ENCODE assay signal across 20 cellular contexts in genomic region chrX:135713183-135713689, GRCh38. TPM values are rescaled to one million over a fixed set of nuclear protein-coding genes. Genes with fewer than 3 reads are reported as not detected.
DNase-seq lines count a peak whose midpoint lies in the region; ATAC-seq, FAIRE-seq and TF ChIP-seq lines count a peak whose summit lies in the region.
"Not testable (repeated sequence)": the region's sequence is repeated elsewhere in the genome, so short reads cannot be mapped to it uniquely, and the experiment has no call there.
"Had no signal": no experiment of that assay in that cellular context is flagged by ENCODE, and none has a peak within 500 bp of the region (broad histone marks: within the 10 kb centered on the region; RNA-seq: fewer than 3 reads in every experiment).

Gene CT45A1, plus strand, starts transcription at chrX:135713639. Its CDS starts 5,302 bp downstream, at chrX:135718941.

- H3K27ac ChIP-seq in OCI-LY7 (ENCODE audit: low read depth, low read length, poor library complexity, severe bottlenecking); K562 (ENCODE audit: extremely low read depth, low read depth, low read length); HepG2 (ENCODE audit: extremely low read length, insufficient read depth, low read length): not testable (repeated sequence)

- not testable (repeated sequence) for H3K36me3 ChIP-seq in MG63; OCI-LY7 (ENCODE audit: insufficient read depth, low read length); K562 (ENCODE audit: control insufficient read depth, insufficient read depth, low read length); HepG2 (replicated peaks in 1 of 2; ENCODE audit: control insufficient read depth in 1 of 2, insufficient read depth in 2 of 2, low read length in 2 of 2)

- not testable (repeated sequence) for H3K36me3 Mint-ChIP-seq in activated CD4-positive, alpha-beta T cell treated with anti-CD3 and anti-CD28 coated beads, Interleukin-2, amount 10 ng/mL, durations not matched to agents 7 days and 5 days (ENCODE audit: low read depth); stimulated activated effector memory CD8-positive, alpha-beta T cell treated with anti-CD3 and anti-CD28 coated beads, Interleukin-12 subunit alpha, Interleukin-12 subunit beta, amount 100 ng/mL, for 72 hours

- not testable (repeated sequence) for H3K4me3 Mint-ChIP-seq in activated CD4-positive, alpha-beta T cell treated with anti-CD3 and anti-CD28 coated beads, Interleukin-2, amount 10 ng/mL, durations not matched to agents 7 days and 5 days; stimulated activated effector memory CD8-positive, alpha-beta T cell treated with anti-CD3 and anti-CD28 coated beads, Interleukin-12 subunit alpha, Interleukin-12 subunit beta, amount 100 ng/mL, for 72 hours

- not testable (repeated sequence) for H4K20me1 ChIP-seq in OCI-LY7 (ENCODE audit: insufficient read depth, low read length); K562 (replicated peaks; ENCODE audit: control insufficient read depth, insufficient read depth, low read length); HepG2 (ENCODE audit: insufficient read depth, low read length)

- not testable (repeated sequence) for FAIRE-seq in K562 (lab: Jason Lieb, UNC)
- FAIRE-seq in HepG2 (lab: Jason Lieb, UNC), result peak; percentile 39

- not testable (repeated sequence) for H3K9me3 Mint-ChIP-seq in activated CD4-positive, alpha-beta T cell treated with anti-CD3 and anti-CD28 coated beads, Interleukin-2, amount 10 ng/mL, durations not matched to agents 7 days and 5 days; stimulated activated effector memory CD8-positive, alpha-beta T cell treated with anti-CD3 and anti-CD28 coated beads, Interleukin-12 subunit alpha, Interleukin-12 subunit beta, amount 100 ng/mL, for 72 hours

- H3K4me1 Mint-ChIP-seq in activated CD4-positive, alpha-beta T cell treated with anti-CD3 and anti-CD28 coated beads, Interleukin-2, amount 10 ng/mL, durations not matched to agents 7 days and 5 days; stimulated activated effector memory CD8-positive, alpha-beta T cell treated with anti-CD3 and anti-CD28 coated beads, Interleukin-12 subunit alpha, Interleukin-12 subunit beta, amount 100 ng/mL, for 72 hours: not testable (repeated sequence)

- not testable (repeated sequence) for H3K9me1 ChIP-seq in K562 (ENCODE audit: control insufficient read depth, insufficient read depth, low read length)

- not testable (repeated sequence) for TF ChIP-seq EP300 in K562 (IDR thresholded peaks at IDR 0.05; ENCODE audit: low read length); HepG2 (IDR thresholded peaks at IDR 0.05; ENCODE audit: low read depth in 2 of 2, low read length in 2 of 2); HepG2 (CRISPR knock-in tag; IDR thresholded peaks at IDR 0.05; ENCODE audit: borderline replicate concordance)

- BruUV-seq in OCI-LY7 (replicated peaks; lab: Mats Ljungman, UMichigan); K562 (replicated peaks; lab: Mats Ljungman, UMichigan); HepG2 (replicated peaks; lab: Mats Ljungman, UMichigan): not testable (repeated sequence)

- DNase-seq in DMS53 (lab: John Stamatoyannopoulos, UW) (peak; percentile 52), MG63 (peak; percentile 8), OCI-LY7 (ENCODE audit: low spot score) (peak; percentile 7), K562 (ENCODE audit: extremely low read depth in 1 of 4, low spot score in 3 of 4) (peak; percentile 19 to 68 (median 28)), HepG2 (ENCODE audit: low spot score) (peak; percentile 1)
- not testable (repeated sequence) for DNase-seq in GM20000 (ENCODE audit: low spot score)
- peak; percentile 11 for DNase-seq in activated CD4-positive, alpha-beta T cell treated with anti-CD3 and anti-CD28 coated beads, Interleukin-2, amount 10 ng/mL, durations not matched to agents 7 days and 5 days
- peak; percentile 5 to 46 for DNase-seq in stimulated activated effector memory CD8-positive, alpha-beta T cell treated with anti-CD3 and anti-CD28 coated beads, Interleukin-12 subunit alpha, Interleukin-12 subunit beta, amount 100 ng/mL, for 72 hours (ENCODE audit: low spot score in 2 of 2)

- intact Hi-C loops in OCI-LY7 (cut with micrococcal nuclease; ENCODE audit: unreplicated experiment); K562 (cut with micrococcal nuclease); HepG2 (cut with micrococcal nuclease; ENCODE audit: unreplicated experiment): not testable (repeated sequence)

- not testable (repeated sequence) for H3K4me1 ChIP-seq in OCI-LY7 (ENCODE audit: insufficient read depth, low read length, poor library complexity, severe bottlenecking); K562 (replicated peaks in 1 of 2; ENCODE audit: control insufficient read depth in 2 of 2, insufficient read depth in 2 of 2, low read length in 2 of 2); HepG2 (ENCODE audit: insufficient read depth, low read length)

- in situ Hi-C loops in K562 (cut with MboI); HepG2 (cut with HindIII; ENCODE audit: extremely low pct_ligation_motif_present, low pct_unique_long_range_greater_than_20kb): not testable (repeated sequence)

- peak; percentile 61 for ATAC-seq in K562
- not testable (repeated sequence) for ATAC-seq in HepG2; stimulated activated effector memory CD8-positive, alpha-beta T cell treated with anti-CD3 and anti-CD28 coated beads, Interleukin-12 subunit alpha, Interleukin-12 subunit beta, amount 100 ng/mL, for 72 hours

- not testable (repeated sequence) for H3K79me2 ChIP-seq in OCI-LY7 (ENCODE audit: insufficient read depth, low read depth, low read length); K562 (ENCODE audit: control insufficient read depth, insufficient read depth, low read length); HepG2 (ENCODE audit: insufficient read depth, low read length)

- TF ChIP-seq RAD21 in K562 (CRISPR knock-in tag; conservative IDR thresholded peaks at IDR 0.05 in 1 of 2, IDR thresholded peaks at IDR 0.05 in 1 of 2); HepG2 (CRISPR knock-in tag; IDR thresholded peaks at IDR 0.05): not testable (repeated sequence)

- not testable (repeated sequence) for H3K4me3 ChIP-seq in MG63; OCI-LY7 (ENCODE audit: low read depth, low read length, poor library complexity, severe bottlenecking); K562; HepG2 (replicated peaks in 1 of 3; ENCODE audit: insufficient read depth in 1 of 3, low read depth in 2 of 3, low read length in 3 of 3)

- not testable (repeated sequence) for H2AFZ ChIP-seq in OCI-LY7 (ENCODE audit: low read length); K562 (ENCODE audit: low read depth, low read length); HepG2 (ENCODE audit: low read length)

- not testable (repeated sequence) for H3K4me2 ChIP-seq in OCI-LY7 (ENCODE audit: low read length); K562 (ENCODE audit: insufficient read depth, low read length); HepG2 (ENCODE audit: low read depth, low read length)

- CTCF ChIA-PET in OCI-LY7 (lab: Charles Lee; ENCODE audit: unreplicated experiment); activated CD4-positive, alpha-beta T cell treated with anti-CD3 and anti-CD28 coated beads, Interleukin-2, amount 10 ng/mL, durations not matched to agents 7 days and 5 days (lab: Charles Lee); K562 (lab: Yijun Ruan, JAX; ENCODE audit: low intra/inter-chr PET ratio); HepG2 (lab: Yijun Ruan, JAX; ENCODE audit: low intra/inter-chr PET ratio, low total read pairs): not testable (repeated sequence)

- peak; percentile 10 for TF ChIP-seq CTCF in GM20000 (IDR thresholded peaks at IDR 0.05; ENCODE audit: extremely low read depth, missing control alignments)
- peak; percentile 60 for TF ChIP-seq CTCF in OCI-LY7 (conservative IDR thresholded peaks at IDR 0.05; ENCODE audit: low read length)
- peak; percentile 72 to 96 (median 74) for TF ChIP-seq CTCF in K562 (IDR thresholded peaks at IDR 0.05 in 2 of 3, conservative IDR thresholded peaks at IDR 0.05 in 1 of 3; ENCODE audit: insufficient read depth in 2 of 3, low read depth in 1 of 3, low read length in 3 of 3)
- TF ChIP-seq CTCF in HepG2 (CRISPR knock-in tag; IDR thresholded peaks at IDR 0.05), result peak; percentile 32; the same call in 1 of the 2 replicates

- not testable (repeated sequence) for H3K27me3 Mint-ChIP-seq in activated CD4-positive, alpha-beta T cell treated with anti-CD3 and anti-CD28 coated beads, Interleukin-2, amount 10 ng/mL, durations not matched to agents 7 days and 5 days

- H3K9ac ChIP-seq in K562 (ENCODE audit: insufficient read depth in 1 of 2, low read depth in 2 of 2, low read length in 2 of 2); HepG2 (ENCODE audit: insufficient read depth, low read depth, low read length): not testable (repeated sequence)

- WGBS in K562 (ENCODE audit: insufficient coverage, low coverage, missing lambda C conversion rate), result 20% methylated on average over 6 of the region's 15 CpGs
- WGBS in HepG2 (ENCODE audit: low lambda C conversion rate), result 34% methylated on average over 4 of the region's 15 CpGs

- H3K27ac Mint-ChIP-seq in activated CD4-positive, alpha-beta T cell treated with anti-CD3 and anti-CD28 coated beads, Interleukin-2, amount 10 ng/mL, durations not matched to agents 7 days and 5 days; stimulated activated effector memory CD8-positive, alpha-beta T cell treated with anti-CD3 and anti-CD28 coated beads, Interleukin-12 subunit alpha, Interleukin-12 subunit beta, amount 100 ng/mL, for 72 hours: not testable (repeated sequence)

- not testable (repeated sequence) for H3K27me3 ChIP-seq in MG63; K562 (ENCODE audit: control insufficient read depth in 2 of 2, insufficient read depth in 2 of 2, low read length in 2 of 2); HepG2 (ENCODE audit: control insufficient read depth in 1 of 2, insufficient read depth in 2 of 2, low read length in 2 of 2)

- not testable (repeated sequence) for H3K9me2 ChIP-seq in OCI-LY7 (ENCODE audit: insufficient read depth, low read length)

- not testable (repeated sequence) for TF ChIP-seq POLR2A in K562 (conservative IDR thresholded peaks at IDR 0.05); HepG2 (IDR thresholded peaks at IDR 0.05; ENCODE audit: insufficient read depth in 1 of 2, low read depth in 2 of 2, low read length in 2 of 2)

- H3K9me3 ChIP-seq in MG63; OCI-LY7 (ENCODE audit: low read length); K562 (replicated peaks; ENCODE audit: control insufficient read depth, insufficient read depth, low read depth, low read length); HepG2 (ENCODE audit: low read length): not testable (repeated sequence)

- POLR2A ChIA-PET in OCI-LY7 (lab: Charles Lee); activated CD4-positive, alpha-beta T cell treated with anti-CD3 and anti-CD28 coated beads, Interleukin-2, amount 10 ng/mL, durations not matched to agents 7 days and 5 days (lab: Charles Lee); K562 (lab: Yijun Ruan, JAX); HepG2 (lab: Yijun Ruan, JAX): not testable (repeated sequence)

RNA-seq across cellular contexts. Expression of gene CT45A1, which starts in this region (rescaled TPM):
- total RNA-seq in MG63 (2014; rRNA removed; shearing (Covaris generic); ENCODE audit: low replicate concordance), result not detected in 2 replicates
- total RNA-seq in OCI-LY7 (2014; rRNA removed; shearing (Covaris generic)), result not detected in 2 replicates
- total RNA-seq in OCI-LY7 (2022) (not detected in 2 replicates), K562 (2014; rRNA removed) (2.5 TPM in 2 replicates), K562 (2014; rRNA removed; fragmentation: Illumina TruSeq; extraction: Trizol) (4.1 and 5.3 TPM in 2 replicates), K562 (2015; rRNA removed; fragmentation: Illumina TruSeq; extraction: Trizol) (4.4 and 5.7 TPM in 2 replicates), K562 (2021) (2.7 and 3.1 TPM in 2 replicates), HepG2 (2016; rRNA removed; fragmentation: Illumina TruSeq; extraction: Trizol) (not detected in 2 replicates)
- not detected for total RNA-seq in activated CD4-positive, alpha-beta T cell treated with anti-CD3 and anti-CD28 coated beads, Interleukin-2, amount 10 ng/mL, durations not matched to agents 7 days and 5 days
- total RNA-seq in K562 (2011; cell fraction: chromatin; rRNA removed; ENCODE audit: low replicate concordance), result 2.2 and 6.9 TPM in 2 replicates
- 1.8 and 2.2 TPM in 2 replicates for total RNA-seq in K562 (2011; cell fraction: nucleolus; rRNA removed)
- total RNA-seq in K562 (2011; cell fraction: nucleoplasm; rRNA removed), result 1.2 and 2.1 TPM in 2 replicates
- polyA plus RNA-seq in K562 (2011; rRNA removed) (1.9 and 2.8 TPM in 2 replicates), K562 (2014; fragmentation: Illumina TruSeq; extraction: Trizol) (1.1 and 1.5 TPM in 2 replicates), K562 (2014; fragmentation: Nextera tagmentation; extraction: Ambion mirVana) (1 to 10 TPM; 1.2 to 1.3 TPM), K562 (2014; rRNA removed) (0.66 and 1.9 TPM in 2 replicates), HepG2 (2011; rRNA removed) (not detected in 2 replicates)
- polyA plus RNA-seq in K562 (2011; cell fraction: cytosol; rRNA removed), result 0.13 and 0.24 TPM in 2 replicates
- polyA plus RNA-seq in K562 (2011; cell fraction: nucleus; rRNA removed), result 1.5 and 2.1 TPM in 2 replicates
- polyA plus RNA-seq in K562 (2012), result 0.46 and 0.94 TPM in 2 replicates
- polyA minus RNA-seq in K562 (2011; rRNA and poly(A)+ RNA removed), result 12.7 and 18.2 TPM in 2 replicates
- 3.3 and 10.7 TPM in 2 replicates for polyA minus RNA-seq in K562 (2011; cell fraction: cytosol; rRNA and poly(A)+ RNA removed)
- polyA minus RNA-seq in K562 (2011; cell fraction: nucleus; rRNA and poly(A)+ RNA removed), result 2.6 and 3.9 TPM in 2 replicates
- not detected in 2 replicates for total RNA-seq in HepG2 (2016; cell fraction: cytosol; rRNA removed; fragmentation: Illumina TruSeq; extraction: Trizol; ENCODE audit: low read depth)
- not detected in 2 replicates for total RNA-seq in HepG2 (2016; cell fraction: insoluble cytoplasmic fraction; rRNA removed; fragmentation: Illumina TruSeq; extraction: Trizol)
- not detected in 2 replicates for total RNA-seq in HepG2 (2016; cell fraction: membrane; rRNA removed; fragmentation: Illumina TruSeq; extraction: Trizol)
- not detected in 2 replicates for total RNA-seq in HepG2 (2016; cell fraction: nucleus; rRNA removed; fragmentation: Illumina TruSeq; extraction: Trizol)
- not detected in 2 replicates for polyA plus RNA-seq in HepG2 (2011; cell fraction: cytosol; rRNA removed)
- polyA plus RNA-seq in HepG2 (2011; cell fraction: nucleus; rRNA removed), result not detected in 2 replicates
- polyA plus RNA-seq in HepG2 (2012), result not detected in 2 replicates
- polyA plus RNA-seq in HepG2 (2016; cell fraction: cytosol; fragmentation: Illumina TruSeq; extraction: Trizol; ENCODE audit: low read depth), result not detected in 2 replicates
- polyA plus RNA-seq in HepG2 (2016; cell fraction: insoluble cytoplasmic fraction; fragmentation: Illumina TruSeq; extraction: Trizol; ENCODE audit: low read depth), result not detected in 2 replicates
- not detected in 2 replicates for polyA plus RNA-seq in HepG2 (2016; cell fraction: membrane; fragmentation: Illumina TruSeq; extraction: Trizol; ENCODE audit: low read depth)
- polyA plus RNA-seq in HepG2 (2016; cell fraction: nucleus; fragmentation: Illumina TruSeq; extraction: Trizol; ENCODE audit: insufficient read depth, low read depth), result not detected in 2 replicates
- not detected in 2 replicates for polyA minus RNA-seq in HepG2 (2011; rRNA and poly(A)+ RNA removed; ENCODE audit: low replicate concordance)
- not detected in 2 replicates for polyA minus RNA-seq in HepG2 (2011; cell fraction: cytosol; rRNA and poly(A)+ RNA removed)
- polyA minus RNA-seq in HepG2 (2011; cell fraction: nucleus; rRNA and poly(A)+ RNA removed), result not detected in 2 replicates
- total RNA-seq: activated CD8-positive, alpha-beta memory T cell treated with anti-CD3 and anti-CD28 coated beads for 36 hours; activated T-helper 17 cell treated with anti-CD3 and anti-CD28 coated beads, Interleukin-2, amount 50 U/mL, for 72 hours; adrenal gland; Caco-2; dermis microvascular lymphatic vessel endothelial cell; frontal cortex; G401; kidney; lung microvascular endothelial cell; NCI-H460; smooth muscle cell; stomach had no signal
- polyA plus RNA-seq: adrenal gland, smooth muscle cell, stomach had no signal

Comparison
In these comparisons a context has a peak if more than half of its experiments do, and no peak if none do; other contexts are left out.
1. Peak in DNase-seq in MG63; RNA of the gene not detected or under 1 TPM.
2. Peak in DNase-seq in OCI-LY7; RNA of the gene not detected or under 1 TPM.
3. Peak in DNase-seq in activated CD4-positive, alpha-beta T cell treated with anti-CD3 and anti-CD28 coated beads, Interleukin-2, amount 10 ng/mL, durations not matched to agents 7 days and 5 days; RNA of the gene not detected or under 1 TPM.
4. Peak in DNase-seq in HepG2; RNA of the gene not detected or under 1 TPM.
5. CTCF ChIP-seq: peak in every context shown above with its lines; median percentile 74 in K562; 60 in OCI-LY7; 32 in HepG2; 10 in GM20000.